14 cellular contexts compared by ENCODE assay signal in the genomic region with DNA sequence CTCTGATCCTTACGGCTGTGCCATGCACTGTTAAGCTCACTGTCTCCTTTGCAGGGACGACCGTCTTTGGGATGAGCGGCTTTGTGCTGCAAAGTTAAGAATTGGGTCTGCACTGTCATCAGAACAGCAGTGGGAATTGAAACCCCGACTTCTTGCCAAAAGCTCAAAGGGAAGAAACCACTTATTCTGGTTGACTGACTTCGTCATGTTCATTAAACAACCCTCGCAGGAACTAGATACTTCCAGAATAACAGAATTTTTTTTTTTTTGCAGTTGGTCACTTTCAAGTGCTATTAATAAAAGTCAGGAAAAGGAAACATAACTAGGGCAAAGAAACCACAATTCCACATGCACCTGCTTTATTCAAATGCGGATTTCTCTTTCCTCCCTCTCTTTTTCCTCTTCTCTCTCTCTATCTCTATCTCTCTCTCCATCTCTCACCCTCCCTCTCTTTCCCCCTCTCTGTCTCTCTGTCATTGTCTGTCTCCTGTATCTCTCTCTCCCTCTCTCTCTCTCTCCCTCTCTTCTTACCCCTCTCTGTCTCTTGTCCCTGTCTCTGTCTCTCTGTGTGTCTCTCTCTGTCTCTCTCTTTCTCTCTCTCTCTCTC. TPM values are rescaled to one million over a fixed set of nuclear protein-coding genes. Genes with fewer than 3 reads are reported as not detected.
DNase-seq lines count a peak whose midpoint lies in the region; ATAC-seq and TF ChIP-seq lines count a peak whose summit lies in the region.
"Had no signal": no experiment of that assay in that cellular context is flagged by ENCODE, and none has a peak within 500 bp of the region (broad histone marks: within the 10 kb centered on the region; RNA-seq: fewer than 3 reads in every experiment).

No MANE protein-coding gene starts in this region.

- ATAC-seq in GM19395 (IDR thresholded peaks at IDR 0.05; ENCODE audit: unreplicated experiment) = peak; percentile 79
- ATAC-seq in HG03045 (IDR thresholded peaks at IDR 0.05; ENCODE audit: unreplicated experiment) = peak; percentile 70
- ATAC-seq: activated T-cell treated with anti-CD3 and anti-CD28 coated beads, Interleukin-2, amount 50 U/mL, for 4 hours had no signal

- no peak for TF ChIP-seq CTCF in DOHH2 (IDR thresholded peaks at IDR 0.05; ENCODE audit: low read depth, low read length, poor library complexity, severe bottlenecking)
- TF ChIP-seq CTCF in OCI-LY3 (IDR thresholded peaks at IDR 0.05; ENCODE audit: low read depth, low read length) = no peak
- TF ChIP-seq CTCF in lower leg skin (IDR thresholded peaks at IDR 0.05) = no peak
- no peak for TF ChIP-seq CTCF in stomach (IDR thresholded peaks at IDR 0.05)
- TF ChIP-seq CTCF in mammary epithelial cell (conservative IDR thresholded peaks at IDR 0.05 in 1 of 2, IDR thresholded peaks at IDR 0.05 in 1 of 2; ENCODE audit: extremely low read depth in 1 of 2, insufficient read depth in 1 of 2, low read depth in 1 of 2, low read length in 2 of 2) = no peak

- H3K9ac ChIP-seq in OCI-LY3 (ENCODE audit: low read length) (peak overlapping the region; percentile 8; the same call in 1 of the 2 replicates), mammary epithelial cell (ENCODE audit: insufficient read depth, low read length) (no peak overlapping the region)

- H3K27ac ChIP-seq in DOHH2 (ENCODE audit: low read depth, low read length) = peak overlapping the region; percentile 46
- no peak overlapping the region; the same call in 1 of the 2 replicates for H3K27ac ChIP-seq in OCI-LY3 (ENCODE audit: low read length)
- H3K27ac ChIP-seq in stomach = no peak overlapping the region
- no peak overlapping the region for H3K27ac ChIP-seq in mammary epithelial cell (ENCODE audit: insufficient read depth, low read depth, low read length)
- H3K27ac ChIP-seq: SJSA1, suprapubic skin had no signal

- CTCF ChIA-PET in mammary epithelial cell (lab: Charles Lee; ENCODE audit: low non-redundant PET) = no interaction called here

- peaks cover 34% of the 10 kb centered on the region for H3K4me1 ChIP-seq in DOHH2 (ENCODE audit: control insufficient read depth, low read length)
- peaks cover 31% of the 10 kb centered on the region for H3K4me1 ChIP-seq in OCI-LY3 (ENCODE audit: low read length)
- no peaks in the 10 kb centered on the region for H3K4me1 ChIP-seq in stomach
- H3K4me1 ChIP-seq in mammary epithelial cell (ENCODE audit: insufficient read depth, low read length) = no peaks in the 10 kb centered on the region
- H3K4me1 ChIP-seq: SJSA1, suprapubic skin had no signal

- BruUV-seq in mammary epithelial cell (replicated peaks; lab: Mats Ljungman, UMichigan) = no TSS peak

- TF ChIP-seq POLR2A in lower leg skin (IDR thresholded peaks at IDR 0.05) (no peak), stomach (IDR thresholded peaks at IDR 0.05) (no peak)

- WGBS in lower leg skin, 2 donors = 48 to 59% methylated on average over 8 of the region's 8 CpGs
- WGBS in stomach, 5 donors = 35 to 65% (median 53%) methylated on average over 8 of the region's 8 CpGs
- 70% methylated on average over 6 of the region's 8 CpGs for WGBS in mammary epithelial cell (ENCODE audit: low coverage, missing lambda C conversion rate)

- no peaks in the 10 kb centered on the region for H4K20me1 ChIP-seq in DOHH2 (ENCODE audit: control insufficient read depth, insufficient read depth, low read depth, low read length)
- no peaks in the 10 kb centered on the region for H4K20me1 ChIP-seq in OCI-LY3 (ENCODE audit: insufficient read depth, low read length)
- H4K20me1 ChIP-seq in mammary epithelial cell (ENCODE audit: insufficient read depth, low read length) = no peaks in the 10 kb centered on the region

- dilution Hi-C loops in mammary epithelial cell (cut with HindIII; ENCODE audit: low sequenced_read_pairs) = no loop called here

- H2AFZ ChIP-seq in OCI-LY3 (ENCODE audit: low read depth, low read length) = no peak overlapping the region
- no peak overlapping the region for H2AFZ ChIP-seq in mammary epithelial cell (ENCODE audit: low read depth, low read length)

- no peaks in the 10 kb centered on the region for H3K9me2 ChIP-seq in DOHH2 (replicated peaks; ENCODE audit: control insufficient read depth, low read length)

- H3K79me2 ChIP-seq in DOHH2 (ENCODE audit: control insufficient read depth, low read length) (no peaks in the 10 kb centered on the region), OCI-LY3 (ENCODE audit: low read length) (no peaks in the 10 kb centered on the region), mammary epithelial cell (ENCODE audit: insufficient read depth, low read length) (no peaks in the 10 kb centered on the region)

- peak overlapping the region; percentile 81 for H3K4me2 ChIP-seq in DOHH2 (ENCODE audit: low read length)
- peak overlapping the region; percentile 83 for H3K4me2 ChIP-seq in OCI-LY3 (ENCODE audit: low read length)
- no peak overlapping the region for H3K4me2 ChIP-seq in mammary epithelial cell (ENCODE audit: insufficient read depth, low read depth, low read length)

- peak overlapping the region; percentile 59 for H3K4me3 ChIP-seq in DOHH2 (ENCODE audit: low read length)
- peak overlapping the region; percentile 64 for H3K4me3 ChIP-seq in OCI-LY3 (ENCODE audit: low read length)
- no peak overlapping the region for H3K4me3 ChIP-seq in lower leg skin (ENCODE audit: low read depth, poor library complexity, severe bottlenecking)
- H3K4me3 ChIP-seq in stomach = no peak overlapping the region
- H3K4me3 ChIP-seq in mammary epithelial cell (replicated peaks in 1 of 3; ENCODE audit: insufficient read depth in 1 of 3, low read depth in 2 of 3, low read length in 3 of 3) = no peak overlapping the region
- H3K4me3 ChIP-seq: SJSA1, suprapubic skin had no signal

- TF ChIP-seq EP300 in stomach (IDR thresholded peaks at IDR 0.05) = no peak

- H3K27me3 ChIP-seq in DOHH2 (ENCODE audit: control insufficient read depth, low read length) (no peaks in the 10 kb centered on the region), OCI-LY3 (ENCODE audit: low read depth, low read length) (peaks cover 41% of the 10 kb centered on the region), stomach (no peaks in the 10 kb centered on the region), mammary epithelial cell (ENCODE audit: insufficient read depth, low read length) (no peaks in the 10 kb centered on the region)
- H3K27me3 ChIP-seq: SJSA1, suprapubic skin had no signal

- peaks cover 8% of the 10 kb centered on the region for H3F3A ChIP-seq in DOHH2 (ENCODE audit: control insufficient read depth, insufficient read depth)

- in situ Hi-C loops in mammary epithelial cell (cut with MboI; ENCODE audit: low sequenced_read_pairs in 2 of 2) = no loop called here

- DNase-seq in lower leg skin (ENCODE audit: low spot score in 2 of 2) = no peak
- no peak for DNase-seq in stomach
- DNase-seq in mammary epithelial cell = no peak
- DNase-seq in kidney tubule cell (ENCODE audit: low spot score) = no peak
- DNase-seq: activated T-cell treated with anti-CD3 and anti-CD28 coated beads, Interleukin-2, amount 50 U/mL, for 4 hours; effector CD4-positive, alpha-beta T cell had no signal

- H3K9me3 ChIP-seq in DOHH2 (ENCODE audit: control insufficient read depth, insufficient read depth, low read length) (no peaks in the 10 kb centered on the region), OCI-LY3 (ENCODE audit: insufficient read depth, low read length) (no peaks in the 10 kb centered on the region), stomach (no peaks in the 10 kb centered on the region), mammary epithelial cell (replicated peaks; ENCODE audit: insufficient read depth, low read length) (peaks cover 5% of the 10 kb centered on the region)
- H3K9me3 ChIP-seq: SJSA1, suprapubic skin had no signal

- H3K36me3 ChIP-seq in DOHH2 (ENCODE audit: control insufficient read depth, low read length) (no peaks in the 10 kb centered on the region), OCI-LY3 (replicated peaks; ENCODE audit: low read depth, low read length) (no peaks in the 10 kb centered on the region), stomach (no peaks in the 10 kb centered on the region), mammary epithelial cell (ENCODE audit: insufficient read depth, low read length) (no peaks in the 10 kb centered on the region)
- H3K36me3 ChIP-seq: SJSA1, suprapubic skin had no signal

- intact Hi-C loops in lower leg skin (cut with DNase I; ENCODE audit: low total_unique reads) = no loop called here
- intact Hi-C loops in stomach (cut with DNase I; ENCODE audit: low total_unique reads) = no loop called here
- intact Hi-C loops in mammary epithelial cell (cut with micrococcal nuclease) = no loop called here

RNA-seq across cellular contexts. Expression of a gene that starts 12.3 kb away (rescaled TPM):
- total RNA-seq in lower leg skin (1 to 10 TPM; 1.5 to 2.2 (median 1.9) TPM), stomach (1 to 10 TPM in 1 of 5 donors, not detected in 4; 1.3 TPM), mammary epithelial cell (not detected)
- polyA plus RNA-seq in stomach (under 1 TPM; 0.13 to 0.92 (median 0.87) TPM), mammary epithelial cell (not detected)
- not detected for polyA minus RNA-seq in mammary epithelial cell
- total RNA-seq: SJSA1 had no signal
- polyA plus RNA-seq: IgD-negative memory B cell, keratinocyte had no signal

RNA-seq across cellular contexts. Expression of a gene that starts 17.2 kb away (rescaled TPM):
- total RNA-seq in lower leg skin (10 to 100 TPM; 41.3 to 55.1 (median 43.6) TPM), stomach (10 to 100 TPM in 2 of 5 donors, 1 to 10 TPM in 2, under 1 TPM in 1; 0.89 to 37.8 (median 2.3) TPM), mammary epithelial cell (10 to 100 TPM; 27.3 to 50.0 TPM)
- polyA plus RNA-seq in stomach (1 to 10 TPM; 3.7 to 9.3 (median 4.7) TPM), mammary epithelial cell (31.7 TPM)
- polyA minus RNA-seq in mammary epithelial cell = 62.3 TPM

Comparison
In these comparisons a context has a peak if more than half of its experiments do, and no peak if none do; other contexts are left out.
1. H3K4me3 ChIP-seq: peak in DOHH2 (single experiment) and OCI-LY3 (single experiment); none in lower leg skin (single experiment), stomach (0 of 4) and mammary epithelial cell (0 of 3).